6 cellular contexts compared by ENCODE assay signal in genomic region chr1:33246171-33246570, GRCh38.
"Had no signal": no experiment of that assay in that cellular context is flagged by ENCODE, and none has a peak within 500 bp of the region (broad histone marks: within the 10 kb centered on the region; RNA-seq: fewer than 3 reads in every experiment).

No MANE protein-coding gene starts in this region.

- DNase-seq: H9, HCEC 1CT, KBM-7 had no signal

- ATAC-seq: GM23338 had no signal

- H3K4me3 Mint-ChIP-seq: GM23338, H9, IgD-negative memory B cell had no signal

- H3K4me1 Mint-ChIP-seq: IgD-negative memory B cell had no signal

- H3K36me3 Mint-ChIP-seq: IgD-negative memory B cell had no signal

- H3K27ac Mint-ChIP-seq: GM23338, H9, IgD-negative memory B cell had no signal

- H3K27ac ChIP-seq: HL-60 had no signal

- H3K4me3 ChIP-seq: GM23338 had no signal

- H3K9me3 Mint-ChIP-seq: GM23338, H9 had no signal
